ENCODE assay signal across 18 cellular contexts in genomic region chr19:35299523-35300339, GRCh38. TPM values are rescaled to one million over a fixed set of nuclear protein-coding genes. Genes with fewer than 3 reads are reported as not detected.
DNase-seq lines count a peak whose midpoint lies in the region; ATAC-seq and TF ChIP-seq lines count a peak whose summit lies in the region.
"Had no signal": no experiment of that assay in that cellular context is flagged by ENCODE, and none has a peak within 500 bp of the region (broad histone marks: within the 10 kb centered on the region; RNA-seq: fewer than 3 reads in every experiment).

No MANE protein-coding gene starts in this region.

- intact Hi-C loops in esophagus squamous epithelium (cut with DNase I), result no loop called here

- peaks cover 0 to 17% (median 3%) of the 10 kb centered on the region in 4 donors for H3K4me1 ChIP-seq in tibial nerve
- H3K4me1 ChIP-seq in esophagus squamous epithelium, result no peaks in the 10 kb centered on the region
- H3K4me1 ChIP-seq: Caco-2 had no signal

- peak; percentile 29 to 44 for ATAC-seq in activated T-cell treated with anti-CD3 and anti-CD28 coated beads, Interleukin-2, amount 50 U/mL, for 4 hours
- peak; percentile 77 for ATAC-seq in WTC11
- no peak for ATAC-seq in HG02588 (IDR thresholded peaks at IDR 0.05; ENCODE audit: unreplicated experiment)

- TF ChIP-seq POLR2A in tibial nerve (IDR thresholded peaks at IDR 0.05) (no peak), esophagus squamous epithelium (IDR thresholded peaks at IDR 0.05) (no peak)

- TF ChIP-seq EP300 in tibial nerve (IDR thresholded peaks at IDR 0.05), result no peak

- H3K27me3 Mint-ChIP-seq in activated T-cell treated with anti-CD3 and anti-CD28 coated beads, Interleukin-2, amount 50 U/mL, for 4 hours (ENCODE audit: low read depth), result peaks cover 2% of the 10 kb centered on the region
- no peaks in the 10 kb centered on the region; the same call in 1 of the 2 replicates for H3K27me3 Mint-ChIP-seq in WTC11 (ENCODE audit: low read depth)
- H3K27me3 Mint-ChIP-seq: activated CD4-positive, alpha-beta memory T cell treated with anti-CD3 and anti-CD28 coated beads, Interleukin-2, amount 10 ng/mL, durations not matched to agents 7 days and 5 days; brain had no signal

- CTCF ChIA-PET in WTC11 (lab: Charles Lee), result interaction anchor here (1.0 kb wide), 1 partner anchor 195 kb away, joined by 3 read pairs; no protein-coding TSS in a partner anchor

- H3K4me3 Mint-ChIP-seq in activated T-cell treated with anti-CD3 and anti-CD28 coated beads, Interleukin-2, amount 50 U/mL, for 4 hours, result no peak overlapping the region
- no peak overlapping the region for H3K4me3 Mint-ChIP-seq in WTC11
- H3K4me3 Mint-ChIP-seq: activated CD4-positive, alpha-beta memory T cell treated with anti-CD3 and anti-CD28 coated beads, Interleukin-2, amount 10 ng/mL, durations not matched to agents 7 days and 5 days; brain; nephron had no signal

- H3K27ac ChIP-seq in tibial nerve (peak overlapping the region in 3 of 4 donors; percentile 43 to 77 (median 56)), esophagus squamous epithelium (no peak overlapping the region)

- DNase-seq in activated T-cell treated with anti-CD3 and anti-CD28 coated beads, Interleukin-2, amount 50 U/mL, for 4 hours, result no peak
- no peak for DNase-seq in activated T-cell treated with anti-CD3 and anti-CD28 coated beads for 4 hours
- peak; percentile 74 for DNase-seq in WTC11 (ENCODE audit: low spot score)
- peak; percentile 94 for DNase-seq in iPS-NIHi11 (ENCODE audit: low spot score)
- DNase-seq in tibial nerve (ENCODE audit: low spot score in 2 of 2), result no peak
- no peak for DNase-seq in stimulated activated CD4-positive, alpha-beta T cell treated with anti-CD3 and anti-CD28 coated beads, Interleukin-1b, Interleukin-23, amount 100 ng/mL, for 48 hours
- no peak for DNase-seq in esophagus squamous epithelium (lab: John Stamatoyannopoulos, UW)
- DNase-seq: ACHN; activated CD4-positive, alpha-beta memory T cell treated with anti-CD3 and anti-CD28 coated beads, Interleukin-2, amount 10 ng/mL, durations not matched to agents 7 days and 5 days; Caco-2; NCI-H2081; NCI-H748 treated with DMSO at 0.1 percent for 48 hours had no signal

- POLR2A ChIA-PET in WTC11 (lab: Charles Lee), result no interaction called here

- peaks cover 8% of the 10 kb centered on the region for H3K4me1 Mint-ChIP-seq in activated T-cell treated with anti-CD3 and anti-CD28 coated beads, Interleukin-2, amount 50 U/mL, for 4 hours (ENCODE audit: low read depth)
- H3K4me1 Mint-ChIP-seq in WTC11, result peaks cover 2% of the 10 kb centered on the region; the same call in 1 of the 2 replicates
- H3K4me1 Mint-ChIP-seq: brain, nephron had no signal

- no peaks in the 10 kb centered on the region for H3K9me3 ChIP-seq in tibial nerve
- no peaks in the 10 kb centered on the region for H3K9me3 ChIP-seq in esophagus squamous epithelium
- H3K9me3 ChIP-seq: Caco-2 had no signal

- H3K4me3 ChIP-seq in tibial nerve (no peak overlapping the region), esophagus squamous epithelium (no peak overlapping the region)

- H3K27me3 ChIP-seq in tibial nerve (peaks cover 0 to 51% of the 10 kb centered on the region in 2 donors), esophagus squamous epithelium (peaks cover 0 to 59% (median 0%) of the 10 kb centered on the region in 4 donors)

- TF ChIP-seq CTCF in WTC11 (IDR thresholded peaks at IDR 0.05) (no peak), tibial nerve (IDR thresholded peaks at IDR 0.05) (no peak), esophagus squamous epithelium (IDR thresholded peaks at IDR 0.05) (no peak)

- no peaks in the 10 kb centered on the region for H3K36me3 Mint-ChIP-seq in activated T-cell treated with anti-CD3 and anti-CD28 coated beads, Interleukin-2, amount 50 U/mL, for 4 hours (ENCODE audit: insufficient read depth)
- no peaks in the 10 kb centered on the region for H3K36me3 Mint-ChIP-seq in WTC11
- H3K36me3 Mint-ChIP-seq: brain had no signal

- no peak overlapping the region for H3K27ac Mint-ChIP-seq in WTC11
- H3K27ac Mint-ChIP-seq: activated CD4-positive, alpha-beta memory T cell treated with anti-CD3 and anti-CD28 coated beads, Interleukin-2, amount 10 ng/mL, durations not matched to agents 7 days and 5 days; brain; nephron had no signal

- WGBS in tibial nerve, 2 donors, result 59 to 75% methylated on average over 15 to 24 of the region's 55 CpGs
- 71 to 80% methylated on average over 4 of the region's 55 CpGs for WGBS in esophagus squamous epithelium, 2 donors

- H3K9me3 Mint-ChIP-seq in activated T-cell treated with anti-CD3 and anti-CD28 coated beads, Interleukin-2, amount 50 U/mL, for 4 hours, result no peaks in the 10 kb centered on the region
- no peaks in the 10 kb centered on the region; the same call in 1 of the 2 replicates for H3K9me3 Mint-ChIP-seq in WTC11
- H3K9me3 Mint-ChIP-seq: activated CD4-positive, alpha-beta memory T cell treated with anti-CD3 and anti-CD28 coated beads, Interleukin-2, amount 10 ng/mL, durations not matched to agents 7 days and 5 days; brain; nephron had no signal

- H3K36me3 ChIP-seq in tibial nerve (no peaks in the 10 kb centered on the region), esophagus squamous epithelium (no peaks in the 10 kb centered on the region)

TF ChIP-seq in WTC11, 78 proteins besides CTCF, POLR2A, EP300 and RAD21:
- no peak for TF ChIP-seq ZMAT4 (CRISPR knock-in tag; IDR thresholded peaks at IDR 0.05)
- TF ChIP-seq ELF4 (CRISPR knock-in tag; IDR thresholded peaks at IDR 0.05; ENCODE audit: low read depth), result no peak
- no peak for TF ChIP-seq JUN (CRISPR knock-in tag; IDR thresholded peaks at IDR 0.05)
- no peak for TF ChIP-seq ZBTB21 (CRISPR knock-in tag; IDR thresholded peaks at IDR 0.05; ENCODE audit: borderline replicate concordance)
- no peak for TF ChIP-seq ZNF232 (CRISPR knock-in tag; IDR thresholded peaks at IDR 0.05)

RNA-seq across cellular contexts. Expression of gene MAG, which starts 7.8 kb away (rescaled TPM):
- total RNA-seq in activated T-cell treated with anti-CD3 and anti-CD28 coated beads, Interleukin-2, amount 50 U/mL, for 4 hours, result under 1 TPM in 1 of 3 donors, not detected in 2; 0.29 TPM
- total RNA-seq in WTC11 (2021) (0.23 to 0.53 TPM (median 0.46 TPM) in 3 replicates), tibial nerve (10 to 100 TPM; 31.8 to 49.6 (median 38.4) TPM), esophagus squamous epithelium (1 to 10 TPM in 1 of 4 donors, not detected in 3; 2.3 TPM)
- total RNA-seq: activated CD4-positive, alpha-beta memory T cell treated with anti-CD3 and anti-CD28 coated beads, Interleukin-2, amount 10 ng/mL, durations not matched to agents 7 days and 5 days; glomerular endothelial cell; MCF 10A had no signal

RNA-seq across cellular contexts. Expression of gene HAMP, which starts 17.4 kb away (rescaled TPM):
- under 1 TPM; 0.58 to 0.81 (median 0.60) TPM for total RNA-seq in activated T-cell treated with anti-CD3 and anti-CD28 coated beads, Interleukin-2, amount 50 U/mL, for 4 hours
- total RNA-seq in WTC11 (2021) (0.11 to 0.22 TPM (median 0.14 TPM) in 3 replicates), tibial nerve (1 to 10 TPM in 1 of 4 donors, not detected in 3; 2.9 TPM), esophagus squamous epithelium (not detected)
- total RNA-seq: Caco-2, MCF 10A, skeletal muscle tissue had no signal

RNA-seq across cellular contexts. Expression of gene CD22, which starts 29.3 kb away (rescaled TPM):
- total RNA-seq in activated T-cell treated with anti-CD3 and anti-CD28 coated beads, Interleukin-2, amount 50 U/mL, for 4 hours, result 1 to 10 TPM; 1.3 to 5.2 (median 1.4) TPM
- total RNA-seq in WTC11 (2021) (0.28 to 1.1 TPM (median 0.55 TPM) in 3 replicates), tibial nerve (10 to 100 TPM in 3 of 4 donors, 1 to 10 TPM in 1; 7.2 to 22.8 (median 13.4) TPM), esophagus squamous epithelium (1 to 10 TPM in 2 of 4 donors, under 1 TPM in 2; 0.11 to 6.1 (median 1.9) TPM)
- total RNA-seq: Caco-2 had no signal

RNA-seq across cellular contexts. Expression of gene USF2, which starts 31.0 kb away (rescaled TPM):
- total RNA-seq in activated T-cell treated with anti-CD3 and anti-CD28 coated beads, Interleukin-2, amount 50 U/mL, for 4 hours, result 100 to 1,000 TPM; 130 to 145 (median 144) TPM
- total RNA-seq in WTC11 (2021), result 109 to 127 TPM (median 120 TPM) in 3 replicates
- total RNA-seq in tibial nerve, result 100 to 1,000 TPM in 3 of 4 donors, 10 to 100 TPM in 1; 98.5 to 172 (median 128) TPM
- total RNA-seq in esophagus squamous epithelium, result 10 to 100 TPM; 56.1 to 79.7 (median 59.0) TPM

RNA-seq across cellular contexts. Expression of gene FFAR1, which starts 48.0 kb away (rescaled TPM):
- total RNA-seq in activated T-cell treated with anti-CD3 and anti-CD28 coated beads, Interleukin-2, amount 50 U/mL, for 4 hours, result not detected
- total RNA-seq in WTC11 (2021) (0.07 TPM in 1 of 3 replicates, not detected in the others), tibial nerve (under 1 TPM in 1 of 4 donors, not detected in 3; 0.59 TPM), esophagus squamous epithelium (not detected)
- total RNA-seq: activated CD4-positive, alpha-beta memory T cell treated with anti-CD3 and anti-CD28 coated beads, Interleukin-2, amount 10 ng/mL, durations not matched to agents 7 days and 5 days; Caco-2; glomerular endothelial cell; MCF 10A; skeletal muscle tissue had no signal

Comparison
In these comparisons a context has a peak if more than half of its experiments do, and no peak if none do; other contexts are left out.
1. DNase-seq: peak in WTC11 (single experiment) and iPS-NIHi11 (single experiment); none in activated T-cell treated with anti-CD3 and anti-CD28 coated beads, Interleukin-2, amount 50 U/mL, for 4 hours (single experiment), activated T-cell treated with anti-CD3 and anti-CD28 coated beads for 4 hours (single experiment), tibial nerve (0 of 2), stimulated activated CD4-positive, alpha-beta T cell treated with anti-CD3 and anti-CD28 coated beads, Interleukin-1b, Interleukin-23, amount 100 ng/mL, for 48 hours (single experiment) and esophagus squamous epithelium (single experiment).
2. H3K27ac ChIP-seq: peak in tibial nerve (3 of 4); none in esophagus squamous epithelium (0 of 4).
3. RNA of gene MAG, which starts 7.8 kb away (total RNA-seq): 31.8 to 49.6 TPM in tibial nerve; 0.23 to 0.53 TPM in WTC11, 0.29 TPM in activated T-cell treated with anti-CD3 and anti-CD28 coated beads, Interleukin-2, amount 50 U/mL, for 4 hours and 2.3 TPM in esophagus squamous epithelium; every median in the first group is over 4 times any median in the second.